In the genomic region with DNA sequence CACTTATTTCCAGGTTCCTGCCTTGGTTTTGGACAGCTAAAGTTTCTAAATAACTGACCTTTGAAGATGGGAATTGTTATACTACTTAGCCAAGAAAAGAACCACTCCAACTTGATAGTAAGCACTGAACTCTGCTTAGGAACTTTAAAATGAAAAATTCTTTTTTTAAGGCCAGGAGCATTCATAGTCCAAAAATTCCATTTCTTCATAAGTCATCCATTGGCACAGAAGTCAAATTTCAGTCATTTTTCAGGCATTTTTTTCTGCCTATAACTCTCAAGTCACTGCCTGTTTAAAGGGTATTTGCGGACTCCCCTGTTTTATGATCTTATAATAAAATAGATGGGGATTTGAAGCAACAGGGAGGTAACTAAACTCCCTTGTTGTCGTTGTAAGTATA, we compare ENCODE assay signal across 1 cellular context.
TF ChIP-seq lines count a peak whose summit lies in the region.

No MANE protein-coding gene starts in this region.

TF ChIP-seq in GM23338, 12 proteins besides CTCF, POLR2A, EP300 and RAD21 (continued from another document):
- TF ChIP-seq ZNF462 (CRISPR knock-in tag; IDR thresholded peaks at IDR 0.05): no peak
- no peak for TF ChIP-seq CREB1 (CRISPR knock-in tag; IDR thresholded peaks at IDR 0.05; ENCODE audit: low read depth)
- TF ChIP-seq ZNF114 (CRISPR knock-in tag; IDR thresholded peaks at IDR 0.05): no peak
- TF ChIP-seq, protein P1, sequence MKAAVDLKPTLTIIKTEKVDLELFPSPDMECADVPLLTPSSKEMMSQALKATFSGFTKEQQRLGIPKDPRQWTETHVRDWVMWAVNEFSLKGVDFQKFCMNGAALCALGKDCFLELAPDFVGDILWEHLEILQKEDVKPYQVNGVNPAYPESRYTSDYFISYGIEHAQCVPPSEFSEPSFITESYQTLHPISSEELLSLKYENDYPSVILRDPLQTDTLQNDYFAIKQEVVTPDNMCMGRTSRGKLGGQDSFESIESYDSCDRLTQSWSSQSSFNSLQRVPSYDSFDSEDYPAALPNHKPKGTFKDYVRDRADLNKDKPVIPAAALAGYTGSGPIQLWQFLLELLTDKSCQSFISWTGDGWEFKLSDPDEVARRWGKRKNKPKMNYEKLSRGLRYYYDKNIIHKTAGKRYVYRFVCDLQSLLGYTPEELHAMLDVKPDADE (IDR thresholded peaks at IDR 0.05): no peak
- no peak for TF ChIP-seq JUNB (IDR thresholded peaks at IDR 0.05; ENCODE audit: unreplicated experiment)
- TF ChIP-seq ZNF331 (CRISPR knock-in tag; IDR thresholded peaks at IDR 0.05; ENCODE audit: low read depth): no peak
- TF ChIP-seq EZH2 (IDR thresholded peaks at IDR 0.05; ENCODE audit: low read depth, unreplicated experiment): no peak
- no peak for TF ChIP-seq EZH2phosphoT487 (IDR thresholded peaks at IDR 0.05; ENCODE audit: unreplicated experiment)
- TF ChIP-seq POLR2AphosphoS5 (IDR thresholded peaks at IDR 0.05; ENCODE audit: low read depth): no peak
